Comparison of ENCODE assay signal across 22 cellular contexts in genomic region chrX:129718701-129719100, GRCh38. TPM values are rescaled to one million over a fixed set of nuclear protein-coding genes. Genes with fewer than 3 reads are reported as not detected.
"Had no signal": no experiment of that assay in that cellular context is flagged by ENCODE, and none has a peak within 500 bp of the region (broad histone marks: within the 10 kb centered on the region; RNA-seq: fewer than 3 reads in every experiment).

No MANE protein-coding gene starts in this region.

- H3K27ac Mint-ChIP-seq: activated CD4-positive, alpha-beta T cell treated with anti-CD3 and anti-CD28 coated beads, Interleukin-2, amount 10 ng/mL, durations not matched to agents 7 days and 5 days; activated CD8-positive, alpha-beta memory T cell treated with anti-CD3 and anti-CD28 coated beads, Interleukin-2, amount 10 ng/mL, durations not matched to agents 7 days and 5 days; activated CD8-positive, alpha-beta T cell treated with anti-CD3 and anti-CD28 coated beads for 36 hours; activated naive CD8-positive, alpha-beta T cell; memory B cell; nephron progenitor cell; stimulated activated memory B cell treated with anti-CD40 and anti-IgM and Interleukin-4, amounts not matched to agents 10 μg/mL and 1 μg/mL and 100 μg/mL, for 72 hours; T-helper 1 cell treated with Interleukin-12 subunit alpha and Interleukin-12 subunit beta and Interleukin-4 antibody, amounts not matched to agents 30 μg/mL and 1 μg/mL, for 36 hours had no signal

- H3K27ac ChIP-seq: adrenal gland, colonic mucosa, esophagus muscularis mucosa, parathyroid adenoma, stomach, suprapubic skin, tibial nerve had no signal

- FAIRE-seq: small intestine had no signal

- H2AFZ ChIP-seq: parathyroid adenoma had no signal

- H3K79me2 ChIP-seq: parathyroid adenoma had no signal

- H3K9ac ChIP-seq: parathyroid adenoma had no signal

- H3K9me3 Mint-ChIP-seq: activated CD4-positive, alpha-beta T cell treated with anti-CD3 and anti-CD28 coated beads, Interleukin-2, amount 10 ng/mL, durations not matched to agents 7 days and 5 days; activated CD8-positive, alpha-beta T cell treated with anti-CD3 and anti-CD28 coated beads for 36 hours; memory B cell; stimulated activated memory B cell treated with anti-CD40 and anti-IgM and Interleukin-4, amounts not matched to agents 10 μg/mL and 1 μg/mL and 100 μg/mL, for 72 hours; T-helper 1 cell treated with Interleukin-12 subunit alpha and Interleukin-12 subunit beta and Interleukin-4 antibody, amounts not matched to agents 30 μg/mL and 1 μg/mL, for 36 hours had no signal

- DNase-seq: activated CD4-positive, alpha-beta T cell treated with anti-CD3 and anti-CD28 coated beads, Interleukin-2, amount 10 ng/mL, durations not matched to agents 7 days and 5 days; activated CD8-positive, alpha-beta memory T cell treated with anti-CD3 and anti-CD28 coated beads, Interleukin-2, amount 10 ng/mL, durations not matched to agents 7 days and 5 days; activated CD8-positive, alpha-beta T cell treated with anti-CD3 and anti-CD28 coated beads for 36 hours; colonic mucosa; gastrocnemius medialis; left cardiac atrium; nephron progenitor cell; small intestine; stimulated activated CD4-positive, alpha-beta T cell treated with anti-CD3 and anti-CD28 coated beads, Interleukin-2, amount 100 ng/mL, for 24 hours; stomach had no signal

- H3K36me3 Mint-ChIP-seq: activated CD8-positive, alpha-beta memory T cell treated with anti-CD3 and anti-CD28 coated beads, Interleukin-2, amount 10 ng/mL, durations not matched to agents 7 days and 5 days; activated naive CD8-positive, alpha-beta T cell; memory B cell; stimulated activated memory B cell treated with anti-CD40 and anti-IgM and Interleukin-4, amounts not matched to agents 10 μg/mL and 1 μg/mL and 100 μg/mL, for 72 hours had no signal

- H3K27me3 ChIP-seq: adrenal gland, colonic mucosa, esophagus muscularis mucosa, gastrocnemius medialis, stomach, suprapubic skin had no signal

- H3K9me3 ChIP-seq: adrenal gland, colonic mucosa, esophagus muscularis mucosa, gastrocnemius medialis, stomach, suprapubic skin, tibial nerve had no signal

- H3K4me3 Mint-ChIP-seq: activated CD4-positive, alpha-beta T cell treated with anti-CD3 and anti-CD28 coated beads, Interleukin-2, amount 10 ng/mL, durations not matched to agents 7 days and 5 days; activated CD8-positive, alpha-beta memory T cell treated with anti-CD3 and anti-CD28 coated beads, Interleukin-2, amount 10 ng/mL, durations not matched to agents 7 days and 5 days; activated CD8-positive, alpha-beta T cell treated with anti-CD3 and anti-CD28 coated beads for 36 hours; activated naive CD8-positive, alpha-beta T cell; memory B cell; nephron progenitor cell; stimulated activated memory B cell treated with anti-CD40 and anti-IgM and Interleukin-4, amounts not matched to agents 10 μg/mL and 1 μg/mL and 100 μg/mL, for 72 hours; T-helper 1 cell treated with Interleukin-12 subunit alpha and Interleukin-12 subunit beta and Interleukin-4 antibody, amounts not matched to agents 30 μg/mL and 1 μg/mL, for 36 hours had no signal

- ATAC-seq: activated CD4-positive, CD25-positive, alpha-beta regulatory T cell treated with anti-CD3 and anti-CD28 coated beads, Interleukin-2, amount 50 U/mL, for 24 hours; activated CD8-positive, alpha-beta memory T cell treated with anti-CD3 and anti-CD28 coated beads, Interleukin-2, amount 10 ng/mL, durations not matched to agents 7 days and 5 days; activated CD8-positive, alpha-beta T cell treated with anti-CD3 and anti-CD28 coated beads for 36 hours; left cardiac atrium; stimulated activated memory B cell treated with anti-CD40 and anti-IgM and Interleukin-4, amounts not matched to agents 10 μg/mL and 1 μg/mL and 100 μg/mL, for 72 hours had no signal

- H3K27me3 Mint-ChIP-seq: activated CD4-positive, alpha-beta T cell treated with anti-CD3 and anti-CD28 coated beads, Interleukin-2, amount 10 ng/mL, durations not matched to agents 7 days and 5 days; activated CD8-positive, alpha-beta memory T cell treated with anti-CD3 and anti-CD28 coated beads, Interleukin-2, amount 10 ng/mL, durations not matched to agents 7 days and 5 days; activated CD8-positive, alpha-beta T cell treated with anti-CD3 and anti-CD28 coated beads for 36 hours; activated naive CD8-positive, alpha-beta T cell; stimulated activated memory B cell treated with anti-CD40 and anti-IgM and Interleukin-4, amounts not matched to agents 10 μg/mL and 1 μg/mL and 100 μg/mL, for 72 hours had no signal

- H3K4me1 Mint-ChIP-seq: nephron progenitor cell had no signal

- H3K36me3 ChIP-seq: adrenal gland, colonic mucosa, esophagus muscularis mucosa, gastrocnemius medialis, stomach, suprapubic skin, tibial nerve had no signal

- H3K4me3 ChIP-seq: adrenal gland, colonic mucosa, esophagus muscularis mucosa, gastrocnemius medialis, stomach, suprapubic skin, tibial nerve had no signal

- H3K4me1 ChIP-seq: adrenal gland, colonic mucosa, esophagus muscularis mucosa, parathyroid adenoma, stomach, suprapubic skin, tibial nerve had no signal

RNA-seq across cellular contexts. Expression of gene XPNPEP2, which starts 20.1 kb away (rescaled TPM):
- total RNA-seq: astrocyte, myocyte had no signal
